ENCODE assay signal across 1 cellular context in the genomic region with DNA sequence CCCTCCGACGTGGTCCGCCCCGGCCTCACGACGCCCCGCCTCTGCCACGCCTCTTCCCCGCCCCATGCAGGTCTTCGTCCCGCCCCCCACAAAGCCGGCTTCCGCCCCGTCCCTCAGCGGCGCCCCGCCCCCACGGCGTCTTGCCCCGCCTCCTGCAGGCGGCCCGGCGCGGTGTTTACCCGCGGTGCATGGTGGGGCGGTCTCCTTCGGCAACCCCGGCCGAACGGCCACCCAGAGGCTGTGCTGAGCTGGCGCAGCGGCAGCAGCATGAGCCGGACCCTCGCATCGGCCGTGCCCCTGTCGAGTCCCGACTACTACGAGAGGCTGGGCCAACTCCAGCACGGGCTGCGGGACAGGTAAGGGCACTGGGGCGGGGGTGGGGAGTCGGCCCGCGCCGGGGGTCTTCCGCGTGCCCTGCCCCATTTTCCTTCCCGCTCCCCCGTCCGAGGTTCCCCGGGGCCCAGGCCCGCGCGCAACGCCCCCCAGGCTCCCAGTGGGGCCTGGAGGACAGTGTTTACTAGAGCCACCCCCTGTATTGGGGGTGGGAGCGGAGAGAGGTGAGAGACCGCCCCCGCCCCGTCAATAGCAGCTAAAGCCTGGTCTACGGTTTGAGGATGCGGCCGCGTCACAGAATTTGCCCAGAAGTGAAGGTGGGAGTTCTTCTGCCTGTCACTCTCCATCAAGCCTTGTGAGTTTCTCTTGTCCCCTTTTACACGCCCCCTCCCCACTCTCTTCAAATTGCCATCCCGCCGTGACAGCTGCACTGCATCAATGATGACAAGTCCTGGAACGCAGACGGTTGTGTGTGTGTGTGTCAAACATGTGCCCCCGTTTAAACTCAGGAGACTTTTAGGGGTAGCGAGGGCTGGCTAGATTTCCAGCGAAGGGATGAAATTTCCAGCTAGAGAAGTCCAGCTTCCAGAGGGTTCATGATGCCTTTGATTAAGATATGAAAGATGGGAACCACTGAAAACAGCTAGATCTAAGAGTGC.
A peak's percentile ranks its signal among the peaks of the same experiment; 100 is the strongest.
TF ChIP-seq lines count a peak whose summit lies in the region.

Gene KIZ, plus strand, starts transcription at position 234 of the 992 bp plus-strand sequence. Its CDS starts 34 bp downstream, at position 268.

TF ChIP-seq in K562, 482 proteins besides CTCF, POLR2A, EP300 and RAD21 (continued from another document and continues in another):
- no peak for TF ChIP-seq AFF1 (IDR thresholded peaks at IDR 0.05; ENCODE audit: low read depth in 1 of 2, partially characterized antibody in 2 of 2)
- TF ChIP-seq, protein P1, sequence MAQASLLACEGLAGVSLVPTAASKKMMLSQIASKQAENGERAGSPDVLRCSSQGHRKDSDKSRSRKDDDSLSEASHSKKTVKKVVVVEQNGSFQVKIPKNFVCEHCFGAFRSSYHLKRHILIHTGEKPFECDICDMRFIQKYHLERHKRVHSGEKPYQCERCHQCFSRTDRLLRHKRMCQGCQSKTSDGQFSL (CRISPR knock-in tag; IDR thresholded peaks at IDR 0.05), result 0 out of 2 replicates have a peak, but pooled peaks have one; percentile 31
- TF ChIP-seq, protein P1 (tag; IDR thresholded peaks at IDR 0.05), result no peak
- TF ChIP-seq SAFB (IDR thresholded peaks at IDR 0.05; ENCODE audit: borderline replicate concordance, low read depth, low read length), result no peak
- peak; percentile 96 for TF ChIP-seq POLR2G (IDR thresholded peaks at IDR 0.05; ENCODE audit: low read depth, low read length)
- TF ChIP-seq CBX2 (IDR thresholded peaks at IDR 0.05; ENCODE audit: insufficient read depth, low read length, poor library complexity, severe bottlenecking), result no peak
- TF ChIP-seq UBTF (IDR thresholded peaks at IDR 0.05; ENCODE audit: borderline replicate concordance in 1 of 2, low read depth in 2 of 2, low read length in 2 of 2), result 0 out of 4 replicates have a peak, but pooled peaks of 1 of the 2 experiments have one; percentile 53
- no peak for TF ChIP-seq MTA1 (IDR thresholded peaks at IDR 0.05; ENCODE audit: borderline replicate concordance)
- TF ChIP-seq RBM14 (IDR thresholded peaks at IDR 0.05; ENCODE audit: borderline replicate concordance, insufficient read depth, low read depth, low read length), result no peak
- TF ChIP-seq BHLHE40 (IDR thresholded peaks at IDR 0.05; ENCODE audit: low read length), result peak; percentile 28; the same call in 1 of the 2 replicates
- TF ChIP-seq ZFX (CRISPR knock-in tag; IDR thresholded peaks at IDR 0.05), result peak; percentile 79
- peak; percentile 84 for TF ChIP-seq FOXJ2 (tag; IDR thresholded peaks at IDR 0.05)
- TF ChIP-seq, protein P2, sequence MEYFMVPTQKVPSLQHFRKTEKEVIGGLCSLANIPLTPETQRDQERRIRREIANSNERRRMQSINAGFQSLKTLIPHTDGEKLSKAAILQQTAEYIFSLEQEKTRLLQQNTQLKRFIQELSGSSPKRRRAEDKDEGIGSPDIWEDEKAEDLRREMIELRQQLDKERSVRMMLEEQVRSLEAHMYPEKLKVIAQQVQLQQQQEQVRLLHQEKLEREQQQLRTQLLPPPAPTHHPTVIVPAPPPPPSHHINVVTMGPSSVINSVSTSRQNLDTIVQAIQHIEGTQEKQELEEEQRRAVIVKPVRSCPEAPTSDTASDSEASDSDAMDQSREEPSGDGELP (CRISPR knock-in tag; IDR thresholded peaks at IDR 0.05; ENCODE audit: borderline replicate concordance), result peak; percentile 70; the same call in 1 of the 2 replicates
- peak; percentile 79; the same call in 1 of the 2 replicates for TF ChIP-seq PHF8 (IDR thresholded peaks at IDR 0.05; ENCODE audit: borderline replicate concordance, low read length)
- TF ChIP-seq SREBF1 (IDR thresholded peaks at IDR 0.05; ENCODE audit: borderline replicate concordance, low read depth, low read length), result no peak
- TF ChIP-seq SMARCB1 (IDR thresholded peaks at IDR 0.05; ENCODE audit: insufficient read length, low read depth), result no peak
- TF ChIP-seq TBP (optimal IDR thresholded peaks at IDR 0.05; ENCODE audit: low read depth, low read length), result peak; percentile 37
- TF ChIP-seq ZBTB7A (IDR thresholded peaks at IDR 0.05; ENCODE audit: borderline replicate concordance, control insufficient read depth, low read depth, low read length), result peak; percentile 27; the same call in 1 of the 2 replicates
- peak; percentile 31 for TF ChIP-seq HNRNPK (IDR thresholded peaks at IDR 0.05; ENCODE audit: low read depth, low read length, poor library complexity, severe bottlenecking)
- TF ChIP-seq SAFB2 (IDR thresholded peaks at IDR 0.05; ENCODE audit: borderline replicate concordance, low read depth, low read length, severe bottlenecking), result no peak
- peak; percentile 28 to 50; a peak in 1 of 4 replicates for TF ChIP-seq MAZ (CRISPR knock-in tag; conservative IDR thresholded peaks at IDR 0.05 in 1 of 2, IDR thresholded peaks at IDR 0.05 in 1 of 2)
- TF ChIP-seq SP1 (CRISPR knock-in tag; IDR thresholded peaks at IDR 0.05), result peak; percentile 69; the same call in 1 of the 2 replicates
- peak; percentile 25; the same call in 1 of the 2 replicates for TF ChIP-seq MYC (IDR thresholded peaks at IDR 0.05; ENCODE audit: low read depth, low read length)
- no peak for TF ChIP-seq MYC (CRISPR knock-in tag; IDR thresholded peaks at IDR 0.05; ENCODE audit: borderline replicate concordance, low read depth)
- TF ChIP-seq KDM5B (IDR thresholded peaks at IDR 0.05; ENCODE audit: insufficient replicate concordance, low read depth, low read length), result peak; percentile 92
- 0 out of 4 replicates have a peak, but pooled peaks of 1 of the 2 experiments have one; percentile 41 for TF ChIP-seq FOXA3 (CRISPR knock-in tag; conservative IDR thresholded peaks at IDR 0.05 in 1 of 2, IDR thresholded peaks at IDR 0.05 in 1 of 2)
- peak in 2 of 3 experiments; percentile 51 to 70 for TF ChIP-seq YY1 (IDR thresholded peaks at IDR 0.05; ENCODE audit: borderline replicate concordance in 1 of 3, control insufficient read depth in 1 of 3, extremely low read depth in 1 of 3, insufficient read depth in 3 of 3, insufficient read length in 1 of 3, insufficient replicate concordance in 2 of 3, low read depth in 1 of 3, low read length in 2 of 3)
- TF ChIP-seq ZNF143 (CRISPR knock-in tag; IDR thresholded peaks at IDR 0.05), result peak; percentile 77
- no peak for TF ChIP-seq ZNF140 (CRISPR knock-in tag; IDR thresholded peaks at IDR 0.05)
- TF ChIP-seq DACH1 (IDR thresholded peaks at IDR 0.05; ENCODE audit: partially characterized antibody), result no peak
- no peak for TF ChIP-seq TBL1XR1 (IDR thresholded peaks at IDR 0.05; ENCODE audit: low read length in 2 of 2)
- peak; percentile 73 for TF ChIP-seq POLR2B (IDR thresholded peaks at IDR 0.05; ENCODE audit: low read depth, partially characterized antibody)
- no peak for TF ChIP-seq ZNF77 (CRISPR knock-in tag; IDR thresholded peaks at IDR 0.05)
- TF ChIP-seq RB1 (IDR thresholded peaks at IDR 0.05; ENCODE audit: low read depth), result 0 out of 2 replicates have a peak, but pooled peaks have one; percentile 41
- peak; percentile 20; the same call in 1 of the 2 replicates for TF ChIP-seq CREM (IDR thresholded peaks at IDR 0.05; ENCODE audit: low read depth)
- TF ChIP-seq KHSRP (IDR thresholded peaks at IDR 0.05), result no peak
- peak; percentile 85 for TF ChIP-seq CCNT2 (IDR thresholded peaks at IDR 0.05; ENCODE audit: borderline replicate concordance, extremely low read depth, insufficient read length, low read depth, low read length)
- no peak for TF ChIP-seq ZNF444 (CRISPR knock-in tag; IDR thresholded peaks at IDR 0.05)
- TF ChIP-seq GABPB1 (CRISPR knock-in tag; IDR thresholded peaks at IDR 0.05), result peak; percentile 73
- TF ChIP-seq POLR2H (tag; IDR thresholded peaks at IDR 0.05; ENCODE audit: low read depth), result peak; percentile 66
- no peak for TF ChIP-seq ZNF232 (CRISPR knock-in tag; IDR thresholded peaks at IDR 0.05)
- TF ChIP-seq CXXC5 (CRISPR knock-in tag; IDR thresholded peaks at IDR 0.05), result peak; percentile 81
- TF ChIP-seq DNMT1 (IDR thresholded peaks at IDR 0.05), result no peak
- peak; percentile 38 for TF ChIP-seq NEUROD1 (IDR thresholded peaks at IDR 0.05; ENCODE audit: borderline replicate concordance, low read depth, low read length, partially characterized antibody)
- peak; percentile 94 for TF ChIP-seq FOXK2 (conservative IDR thresholded peaks at IDR 0.05 in 1 of 2, IDR thresholded peaks at IDR 0.05 in 1 of 2; ENCODE audit: low read depth in 2 of 2)
- peak; percentile 65 for TF ChIP-seq RBBP5 (IDR thresholded peaks at IDR 0.05; ENCODE audit: borderline replicate concordance, insufficient read depth, low read length, poor library complexity, severe bottlenecking)
- TF ChIP-seq MNT (conservative IDR thresholded peaks at IDR 0.05), result peak; percentile 72 to 86
- TF ChIP-seq EP400 (IDR thresholded peaks at IDR 0.05), result peak; percentile 56; the same call in 1 of the 2 replicates
- TF ChIP-seq, protein P3, sequence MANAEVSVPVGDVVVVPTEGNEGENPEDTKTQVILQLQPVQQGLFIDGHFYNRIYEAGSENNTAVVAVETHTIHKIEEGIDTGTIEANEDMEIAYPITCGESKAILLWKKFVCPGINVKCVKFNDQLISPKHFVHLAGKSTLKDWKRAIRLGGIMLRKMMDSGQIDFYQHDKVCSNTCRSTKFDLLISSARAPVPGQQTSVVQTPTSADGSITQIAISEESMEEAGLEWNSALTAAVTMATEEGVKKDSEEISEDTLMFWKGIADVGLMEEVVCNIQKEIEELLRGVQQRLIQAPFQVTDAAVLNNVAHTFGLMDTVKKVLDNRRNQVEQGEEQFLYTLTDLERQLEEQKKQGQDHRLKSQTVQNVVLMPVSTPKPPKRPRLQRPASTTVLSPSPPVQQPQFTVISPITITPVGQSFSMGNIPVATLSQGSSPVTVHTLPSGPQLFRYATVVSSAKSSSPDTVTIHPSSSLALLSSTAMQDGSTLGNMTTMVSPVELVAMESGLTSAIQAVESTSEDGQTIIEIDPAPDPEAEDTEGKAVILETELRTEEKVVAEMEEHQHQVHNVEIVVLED (CRISPR knock-in tag; IDR thresholded peaks at IDR 0.05), result 0 out of 2 replicates have a peak, but pooled peaks have one; percentile 7
- peak in 1 of 2 experiments; percentile 60; a peak in 1 of 4 replicates for TF ChIP-seq NONO (IDR thresholded peaks at IDR 0.05; ENCODE audit: low read depth in 2 of 2, low read length in 1 of 2)
- no peak for TF ChIP-seq PTRF (tag; IDR thresholded peaks at IDR 0.05)
